1 cellular context compared by ENCODE assay signal in genomic region chr13:23610187-23610576, GRCh38.
TF ChIP-seq lines count a peak whose summit lies in the region.

No MANE protein-coding gene starts in this region.

TF ChIP-seq in GM12878, 131 proteins besides CTCF, POLR2A, EP300 and RAD21 (continued from another document):
- TF ChIP-seq MEF2A (IDR thresholded peaks at IDR 0.05; ENCODE audit: insufficient read depth, low read depth, low read length): 0 out of 2 replicates have a peak, but pooled peaks have one; percentile 20
- no peak for TF ChIP-seq MLLT1 (IDR thresholded peaks at IDR 0.05)
- no peak for TF ChIP-seq FOS (IDR thresholded peaks at IDR 0.05; ENCODE audit: borderline replicate concordance, extremely low read depth, insufficient read length)
- no peak for TF ChIP-seq CHD4 (IDR thresholded peaks at IDR 0.05)
- peak; percentile 50; the same call in 1 of the 2 replicates for TF ChIP-seq BCL11A (IDR thresholded peaks at IDR 0.05; ENCODE audit: low read depth, low read length)
- TF ChIP-seq RUNX3 (IDR thresholded peaks at IDR 0.05; ENCODE audit: low read length): peak; percentile 97
- TF ChIP-seq CHD2 (IDR thresholded peaks at IDR 0.05; ENCODE audit: borderline replicate concordance, low read depth, low read length): no peak
- peak; percentile 59; the same call in 1 of the 2 replicates for TF ChIP-seq CBFB (IDR thresholded peaks at IDR 0.05; ENCODE audit: low read depth)
- TF ChIP-seq CREM (IDR thresholded peaks at IDR 0.05; ENCODE audit: low read depth): peak; percentile 29; the same call in 1 of the 2 replicates
- TF ChIP-seq JUNB (IDR thresholded peaks at IDR 0.05): peak; percentile 75
- TF ChIP-seq RFX5 (IDR thresholded peaks at IDR 0.05; ENCODE audit: low read depth, low read length): no peak
- peak; percentile 51 for TF ChIP-seq IKZF1 (conservative IDR thresholded peaks at IDR 0.05)
- peak; percentile 68 to 70 for TF ChIP-seq IKZF2 (IDR thresholded peaks at IDR 0.05)
- TF ChIP-seq IRF4 (IDR thresholded peaks at IDR 0.05; ENCODE audit: low read depth, low read length): peak; percentile 74; the same call in 1 of the 2 replicates
- no peak for TF ChIP-seq POLR2AphosphoS5 (IDR thresholded peaks at IDR 0.05; ENCODE audit: low read length)
- TF ChIP-seq TARDBP (IDR thresholded peaks at IDR 0.05; ENCODE audit: borderline replicate concordance): no peak
- TF ChIP-seq MEF2B (IDR thresholded peaks at IDR 0.05; ENCODE audit: partially characterized antibody, poor library complexity, severe bottlenecking): peak; percentile 58
- no peak for TF ChIP-seq ZSCAN29 (IDR thresholded peaks at IDR 0.05)
